ENCODE assay signal across 8 cellular contexts in the genomic region with DNA sequence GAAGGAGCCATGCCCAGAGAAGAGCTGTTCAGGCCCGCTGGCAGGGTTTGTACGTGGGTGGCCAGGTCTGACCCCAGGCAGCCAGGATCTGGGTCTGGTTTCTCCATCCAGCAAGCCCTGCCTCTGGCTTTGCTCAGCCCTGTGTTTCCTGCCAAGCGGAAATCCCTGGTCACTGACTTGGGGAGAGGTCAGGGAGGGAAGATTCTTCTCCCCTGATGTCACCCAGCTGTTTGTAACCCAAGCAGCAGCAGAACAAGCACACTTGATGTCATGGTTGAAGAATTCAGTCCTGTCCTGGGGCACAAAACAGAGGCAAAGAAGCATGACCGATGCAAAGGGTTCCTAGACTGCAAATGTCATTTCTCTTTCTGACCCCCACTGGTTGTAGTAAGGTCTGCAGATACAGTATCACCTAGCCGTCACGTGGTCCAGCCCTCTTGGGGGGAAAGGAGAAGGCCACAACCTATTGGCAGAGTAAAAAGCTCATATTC.
DNase-seq lines count a peak whose midpoint lies in the region; ATAC-seq, FAIRE-seq and TF ChIP-seq lines count a peak whose summit lies in the region.

No MANE protein-coding gene starts in this region.

- peaks cover 4 to 12% of the 10 kb centered on the region in 2 donors for H3K4me1 Mint-ChIP-seq in immature natural killer cell

- H3K4me1 ChIP-seq in ascending aorta (peaks cover 8 to 55% of the 10 kb centered on the region in 2 donors), small intestine (ENCODE audit: control insufficient read depth in 2 of 2, insufficient read depth in 1 of 2, low read depth in 1 of 2, low read length in 1 of 2) (no peaks in the 10 kb centered on the region)

- no peaks in the 10 kb centered on the region for H3K9me3 Mint-ChIP-seq in immature natural killer cell

- H3K27me3 ChIP-seq in ascending aorta (no peaks in the 10 kb centered on the region), small intestine (ENCODE audit: control insufficient read depth in 2 of 2, insufficient read depth in 2 of 2, low read length in 2 of 2) (no peaks in the 10 kb centered on the region)

- H3K9me3 ChIP-seq in ascending aorta (no peaks in the 10 kb centered on the region), small intestine (ENCODE audit: control insufficient read depth, low read depth) (no peaks in the 10 kb centered on the region)

- H3K4me3 Mint-ChIP-seq in immature natural killer cell: no peak overlapping the region

- peaks cover 0 to 3% (median 2%) of the 10 kb centered on the region in 3 donors for H3K27me3 Mint-ChIP-seq in immature natural killer cell (ENCODE audit: low read depth in 3 of 3)

- in situ Hi-C loops in GM13977 (cut with MboI; ENCODE audit: low pct_unique_long_range_greater_than_20kb, low sequenced_read_pairs, unreplicated experiment): no loop called here

- no peak for ATAC-seq in HG02840 (IDR thresholded peaks at IDR 0.05; ENCODE audit: low FRiP score, unreplicated experiment)

- H3K27ac ChIP-seq in ascending aorta (peak overlapping the region; percentile 90 to 94), small intestine (ENCODE audit: low read depth in 1 of 2, low read length in 1 of 2) (peak overlapping the region in 1 of 2 donors; percentile 85)

- intact Hi-C loops in ascending aorta (cut with DNase I): loop anchor here (2.0 to 10.0 kb wide), 4 partner anchors 16 to 384 kb away; no protein-coding TSS in a partner anchor

- H3K36me3 ChIP-seq in ascending aorta: peaks cover 7 to 28% of the 10 kb centered on the region in 2 donors
- peaks cover 0 to 6% of the 10 kb centered on the region in 2 donors for H3K36me3 ChIP-seq in small intestine (ENCODE audit: control insufficient read depth in 2 of 2, insufficient read depth in 2 of 2, low read length in 2 of 2)

- FAIRE-seq in small intestine (lab: Jason Lieb, UNC): no peak

- H3K36me3 Mint-ChIP-seq in immature natural killer cell: peaks cover 2 to 27% (median 6%) of the 10 kb centered on the region in 3 donors

- DNase-seq in ascending aorta (ENCODE audit: low spot score in 2 of 2) (peak; percentile 70 to 98), hepatic stellate cell (ENCODE audit: low spot score) (peak; percentile 95), small intestine (peak; percentile 11), C1 segment of cervical spinal cord (lab: John Stamatoyannopoulos, UW) (no peak), immature natural killer cell (no peak), GM13977 (ENCODE audit: low spot score) (no peak)

- WGBS in small intestine, 3 donors: 57 to 92% (median 86%) methylated on average over 6 of the region's 6 CpGs

- H3K27ac Mint-ChIP-seq in immature natural killer cell: no peak overlapping the region

- TF ChIP-seq CTCF in GM12874 (IDR thresholded peaks at IDR 0.05; ENCODE audit: insufficient read depth, low read depth, low read length): 0 out of 2 replicates have a peak, but pooled peaks have one; percentile 1
- peak in 1 of 3 experiments; percentile 11 for TF ChIP-seq CTCF in ascending aorta (IDR thresholded peaks at IDR 0.05)
- TF ChIP-seq CTCF in GM13977 (IDR thresholded peaks at IDR 0.05; ENCODE audit: extremely low read depth, insufficient read depth, missing control alignments): no peak

- H3K4me3 ChIP-seq in ascending aorta (no peak overlapping the region), small intestine (ENCODE audit: low read depth in 1 of 2, low read length in 2 of 2) (no peak overlapping the region)

Comparison
In these comparisons a context has a peak if more than half of its experiments do, and no peak if none do; other contexts are left out.
1. DNase-seq: peak in ascending aorta (2 of 2), hepatic stellate cell (single experiment) and small intestine (single experiment); none in C1 segment of cervical spinal cord (0 of 14), immature natural killer cell (0 of 3) and GM13977 (single experiment).